1 cellular context compared by ENCODE assay signal in the genomic region with DNA sequence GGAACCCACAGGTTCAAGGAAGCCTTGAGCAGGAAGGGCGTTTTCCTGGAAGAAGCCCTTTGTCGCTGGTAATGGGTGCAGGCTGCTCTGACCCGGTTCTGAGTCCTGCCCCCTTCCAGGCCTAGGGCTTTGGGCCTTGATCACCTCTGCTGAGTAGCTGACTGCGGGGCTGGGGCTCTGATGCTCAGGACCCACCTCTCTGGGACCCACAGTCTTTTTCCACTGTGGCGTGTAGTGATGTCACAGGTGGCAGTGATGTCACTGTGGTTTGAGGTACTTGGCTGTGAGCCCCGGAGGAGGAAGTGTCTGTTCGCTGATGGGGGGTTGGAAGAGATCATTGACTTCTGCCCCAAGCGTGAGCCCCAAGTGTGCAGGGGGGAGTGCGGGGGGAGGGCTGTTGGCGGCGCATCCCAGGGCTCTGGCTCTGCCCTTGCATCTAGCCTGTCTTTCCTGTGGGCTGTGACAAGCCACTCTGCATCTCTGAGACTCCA.
A peak's percentile ranks its signal among the peaks of the same experiment; 100 is the strongest.
TF ChIP-seq lines count a peak whose summit lies in the region.

No MANE protein-coding gene starts in this region.

TF ChIP-seq in GM12878, 131 proteins besides CTCF, POLR2A, EP300 and RAD21 (continued from another document):
- TF ChIP-seq SKIL (IDR thresholded peaks at IDR 0.05; ENCODE audit: low read depth, poor library complexity, severe bottlenecking) (no peak), RCOR1 (conservative IDR thresholded peaks at IDR 0.05; ENCODE audit: low read depth, low read length) (no peak), JUND (IDR thresholded peaks at IDR 0.05; ENCODE audit: low read depth, low read length) (no peak), ZNF24 (IDR thresholded peaks at IDR 0.05) (no peak), BCL11A (IDR thresholded peaks at IDR 0.05; ENCODE audit: low read depth, low read length) (no peak), ZNF217 (IDR thresholded peaks at IDR 0.05) (no peak), HSF1 (IDR thresholded peaks at IDR 0.05; ENCODE audit: low read depth, low read length) (no peak), NR2F1 (conservative IDR thresholded peaks at IDR 0.05) (0 out of 2 replicates have a peak, but pooled peaks have one; percentile 34), ZBED1 (IDR thresholded peaks at IDR 0.05; ENCODE audit: borderline replicate concordance) (no peak), CREB1 (IDR thresholded peaks at IDR 0.05; ENCODE audit: low read depth) (peak; percentile 97), NR2C2 (IDR thresholded peaks at IDR 0.05; ENCODE audit: borderline replicate concordance, control insufficient read depth, insufficient read length, low read depth) (no peak), MTA3 (IDR thresholded peaks at IDR 0.05; ENCODE audit: borderline replicate concordance, low read length) (no peak), ZBTB11 (CRISPR knock-in tag; IDR thresholded peaks at IDR 0.05) (no peak), CHD1 (IDR thresholded peaks at IDR 0.05; ENCODE audit: low read depth, low read length) (no peak), ZBTB4 (CRISPR knock-in tag; IDR thresholded peaks at IDR 0.05) (no peak), MYB (IDR thresholded peaks at IDR 0.05; ENCODE audit: borderline replicate concordance, low read depth, low read length) (no peak), SREBF2 (IDR thresholded peaks at IDR 0.05; ENCODE audit: low read length) (no peak), ETV6 (conservative IDR thresholded peaks at IDR 0.05 in 1 of 2, IDR thresholded peaks at IDR 0.05 in 1 of 2; ENCODE audit: borderline replicate concordance in 1 of 2, low read depth in 1 of 2) (0 out of 4 replicates have a peak, but pooled peaks of 1 of the 2 experiments have one; percentile 20), SIN3A (IDR thresholded peaks at IDR 0.05; ENCODE audit: low read depth, low read length) (no peak), POLR2AphosphoS5 (IDR thresholded peaks at IDR 0.05; ENCODE audit: low read length) (no peak), MAX (IDR thresholded peaks at IDR 0.05; ENCODE audit: low read depth, low read length) (no peak), CUX1 (IDR thresholded peaks at IDR 0.05; ENCODE audit: insufficient replicate concordance, low read depth, low read length) (no peak), SMAD5 (IDR thresholded peaks at IDR 0.05; ENCODE audit: low read depth) (no peak), ZNF384 (IDR thresholded peaks at IDR 0.05; ENCODE audit: borderline replicate concordance, low read depth, low read length) (no peak)
- TF ChIP-seq, protein P1, sequence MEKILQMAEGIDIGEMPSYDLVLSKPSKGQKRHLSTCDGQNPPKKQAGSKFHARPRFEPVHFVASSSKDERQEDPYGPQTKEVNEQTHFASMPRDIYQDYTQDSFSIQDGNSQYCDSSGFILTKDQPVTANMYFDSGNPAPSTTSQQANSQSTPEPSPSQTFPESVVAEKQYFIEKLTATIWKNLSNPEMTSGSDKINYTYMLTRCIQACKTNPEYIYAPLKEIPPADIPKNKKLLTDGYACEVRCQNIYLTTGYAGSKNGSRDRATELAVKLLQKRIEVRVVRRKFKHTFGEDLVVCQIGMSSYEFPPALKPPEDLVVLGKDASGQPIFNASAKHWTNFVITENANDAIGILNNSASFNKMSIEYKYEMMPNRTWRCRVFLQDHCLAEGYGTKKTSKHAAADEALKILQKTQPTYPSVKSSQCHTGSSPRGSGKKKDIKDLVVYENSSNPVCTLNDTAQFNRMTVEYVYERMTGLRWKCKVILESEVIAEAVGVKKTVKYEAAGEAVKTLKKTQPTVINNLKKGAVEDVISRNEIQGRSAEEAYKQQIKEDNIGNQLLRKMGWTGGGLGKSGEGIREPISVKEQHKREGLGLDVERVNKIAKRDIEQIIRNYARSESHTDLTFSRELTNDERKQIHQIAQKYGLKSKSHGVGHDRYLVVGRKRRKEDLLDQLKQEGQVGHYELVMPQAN (conservative IDR thresholded peaks at IDR 0.05) = no peak
- TF ChIP-seq, protein P2, sequence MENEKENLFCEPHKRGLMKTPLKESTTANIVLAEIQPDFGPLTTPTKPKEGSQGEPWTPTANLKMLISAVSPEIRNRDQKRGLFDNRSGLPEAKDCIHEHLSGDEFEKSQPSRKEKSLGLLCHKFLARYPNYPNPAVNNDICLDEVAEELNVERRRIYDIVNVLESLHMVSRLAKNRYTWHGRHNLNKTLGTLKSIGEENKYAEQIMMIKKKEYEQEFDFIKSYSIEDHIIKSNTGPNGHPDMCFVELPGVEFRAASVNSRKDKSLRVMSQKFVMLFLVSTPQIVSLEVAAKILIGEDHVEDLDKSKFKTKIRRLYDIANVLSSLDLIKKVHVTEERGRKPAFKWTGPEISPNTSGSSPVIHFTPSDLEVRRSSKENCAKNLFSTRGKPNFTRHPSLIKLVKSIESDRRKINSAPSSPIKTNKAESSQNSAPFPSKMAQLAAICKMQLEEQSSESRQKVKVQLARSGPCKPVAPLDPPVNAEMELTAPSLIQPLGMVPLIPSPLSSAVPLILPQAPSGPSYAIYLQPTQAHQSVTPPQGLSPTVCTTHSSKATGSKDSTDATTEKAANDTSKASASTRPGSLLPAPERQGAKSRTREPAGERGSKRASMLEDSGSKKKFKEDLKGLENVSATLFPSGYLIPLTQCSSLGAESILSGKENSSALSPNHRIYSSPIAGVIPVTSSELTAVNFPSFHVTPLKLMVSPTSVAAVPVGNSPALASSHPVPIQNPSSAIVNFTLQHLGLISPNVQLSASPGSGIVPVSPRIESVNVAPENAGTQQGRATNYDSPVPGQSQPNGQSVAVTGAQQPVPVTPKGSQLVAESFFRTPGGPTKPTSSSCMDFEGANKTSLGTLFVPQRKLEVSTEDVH (IDR thresholded peaks at IDR 0.05; ENCODE audit: low read depth, partially characterized antibody) = no peak
- TF ChIP-seq, protein P3, sequence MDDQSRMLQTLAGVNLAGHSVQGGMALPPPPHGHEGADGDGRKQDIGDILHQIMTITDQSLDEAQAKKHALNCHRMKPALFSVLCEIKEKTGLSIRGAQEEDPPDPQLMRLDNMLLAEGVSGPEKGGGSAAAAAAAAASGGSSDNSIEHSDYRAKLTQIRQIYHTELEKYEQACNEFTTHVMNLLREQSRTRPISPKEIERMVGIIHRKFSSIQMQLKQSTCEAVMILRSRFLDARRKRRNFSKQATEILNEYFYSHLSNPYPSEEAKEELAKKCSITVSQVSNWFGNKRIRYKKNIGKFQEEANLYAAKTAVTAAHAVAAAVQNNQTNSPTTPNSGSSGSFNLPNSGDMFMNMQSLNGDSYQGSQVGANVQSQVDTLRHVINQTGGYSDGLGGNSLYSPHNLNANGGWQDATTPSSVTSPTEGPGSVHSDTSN (IDR thresholded peaks at IDR 0.05; ENCODE audit: insufficient replicate concordance, low read depth, low read length) = no peak
